1 cellular context compared by ENCODE assay signal in the genomic region with DNA sequence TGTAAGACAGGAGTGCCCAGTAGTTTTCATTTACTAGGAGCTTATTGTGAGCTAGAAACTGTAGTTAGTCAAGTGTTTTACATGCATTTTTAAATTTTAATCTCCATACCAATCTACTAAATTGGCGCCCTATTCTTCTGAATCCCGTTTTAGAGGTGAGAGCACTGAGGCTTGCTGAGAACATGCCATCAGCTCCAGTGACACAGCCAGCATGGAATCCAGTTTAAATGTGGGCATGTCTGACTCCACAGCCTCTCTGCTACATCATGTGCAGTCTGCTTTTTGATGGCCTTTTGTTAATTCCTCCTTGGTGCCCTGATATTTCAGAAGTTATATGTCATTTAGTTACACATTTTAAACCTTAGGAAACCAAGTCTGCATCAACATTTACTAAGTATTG.
TF ChIP-seq lines count a peak whose summit lies in the region.

No MANE protein-coding gene starts in this region.

TF ChIP-seq in IMR-90, 13 proteins besides CTCF, POLR2A, EP300 and RAD21 (continued from another document):
- TF ChIP-seq, protein P1, sequence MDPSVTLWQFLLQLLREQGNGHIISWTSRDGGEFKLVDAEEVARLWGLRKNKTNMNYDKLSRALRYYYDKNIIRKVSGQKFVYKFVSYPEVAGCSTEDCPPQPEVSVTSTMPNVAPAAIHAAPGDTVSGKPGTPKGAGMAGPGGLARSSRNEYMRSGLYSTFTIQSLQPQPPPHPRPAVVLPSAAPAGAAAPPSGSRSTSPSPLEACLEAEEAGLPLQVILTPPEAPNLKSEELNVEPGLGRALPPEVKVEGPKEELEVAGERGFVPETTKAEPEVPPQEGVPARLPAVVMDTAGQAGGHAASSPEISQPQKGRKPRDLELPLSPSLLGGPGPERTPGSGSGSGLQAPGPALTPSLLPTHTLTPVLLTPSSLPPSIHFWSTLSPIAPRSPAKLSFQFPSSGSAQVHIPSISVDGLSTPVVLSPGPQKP (IDR thresholded peaks at IDR 0.05; ENCODE audit: borderline replicate concordance, low read depth, low read length): no peak
